Comparison of ENCODE assay signal across 16 cellular contexts in the genomic region with DNA sequence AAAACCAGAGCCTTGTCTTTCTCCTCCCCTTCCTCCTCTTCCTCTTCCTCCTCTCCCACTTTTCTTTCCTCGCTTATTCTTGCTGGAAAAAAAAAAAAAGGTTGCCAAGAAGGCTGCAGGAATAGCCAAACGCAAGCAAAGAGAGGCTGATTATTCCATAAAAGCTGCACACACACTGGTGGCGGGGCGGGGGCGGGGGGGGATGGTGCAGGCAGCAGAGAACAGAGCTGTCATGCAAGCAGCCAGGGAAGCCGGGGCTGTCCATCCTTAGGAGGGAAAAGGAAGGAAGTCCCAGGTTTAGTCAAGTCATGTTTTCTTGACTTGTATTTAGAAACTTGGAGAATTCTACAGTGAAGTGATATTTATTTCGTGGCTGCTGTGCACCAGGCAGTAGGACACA.
"Had no signal": no experiment of that assay in that cellular context is flagged by ENCODE, and none has a peak within 500 bp of the region (broad histone marks: within the 10 kb centered on the region; RNA-seq: fewer than 3 reads in every experiment).

No MANE protein-coding gene starts in this region.

- H3K9me3 ChIP-seq: lower lobe of right lung, prostate gland, tibial artery had no signal

- H3K36me3 ChIP-seq: lower lobe of right lung, prostate gland, tibial artery had no signal

- DNase-seq: activated CD4-positive, alpha-beta T cell treated with anti-CD3 and anti-CD28 coated beads for 1 hour; activated CD4-positive, alpha-beta T cell treated with anti-CD3 and anti-CD28 coated beads, Interleukin-2, amount 50 U/mL, for 1 hour; activated CD8-positive, alpha-beta T cell treated with anti-CD3 and anti-CD28 coated beads, Interleukin-2, amount 10 ng/mL, durations not matched to agents 7 days and 5 days; activated naive CD8-positive, alpha-beta T cell treated with anti-CD3 and anti-CD28 coated beads for 36 hours; central memory CD4-positive, alpha-beta T cell; effector CD8-positive, alpha-beta T cell; erythroblast; lower lobe of right lung; naive B cell; stimulated activated CD4-positive, alpha-beta T cell treated with anti-CD3 and anti-CD28 coated beads, Interleukin-4, amount 100 ng/mL, for 24 hours; tibial artery had no signal

- H3K27ac ChIP-seq: foreskin keratinocyte, lower lobe of right lung, prostate gland, tibial artery had no signal

- H3K4me1 ChIP-seq: foreskin keratinocyte, lower lobe of right lung, prostate gland, tibial artery had no signal

- FAIRE-seq: astrocyte, TTC549 had no signal

- H3K4me3 ChIP-seq: lower lobe of right lung, prostate gland, tibial artery had no signal

- ATAC-seq: activated CD8-positive, alpha-beta T cell treated with anti-CD3 and anti-CD28 coated beads, Interleukin-2, amount 10 ng/mL, durations not matched to agents 7 days and 5 days; activated T-helper 17 cell treated with anti-CD3 and anti-CD28 coated beads, Interleukin-2, amount 50 U/mL, for 72 hours; foreskin keratinocyte; lower lobe of right lung had no signal
